1 cellular context compared by ENCODE assay signal in genomic region chr11:61962213-61963015, GRCh38.
TF ChIP-seq lines count a peak whose summit lies in the region.

No MANE protein-coding gene starts in this region.

TF ChIP-seq in endothelial cell of umbilical vein, 7 proteins besides CTCF, POLR2A, EP300 and RAD21 (continued from another document):
- no peak for TF ChIP-seq EZH2 (IDR thresholded peaks at IDR 0.05; ENCODE audit: borderline replicate concordance, low read depth, low read length, severe bottlenecking)
